ENCODE assay signal across 15 cellular contexts in the genomic region with DNA sequence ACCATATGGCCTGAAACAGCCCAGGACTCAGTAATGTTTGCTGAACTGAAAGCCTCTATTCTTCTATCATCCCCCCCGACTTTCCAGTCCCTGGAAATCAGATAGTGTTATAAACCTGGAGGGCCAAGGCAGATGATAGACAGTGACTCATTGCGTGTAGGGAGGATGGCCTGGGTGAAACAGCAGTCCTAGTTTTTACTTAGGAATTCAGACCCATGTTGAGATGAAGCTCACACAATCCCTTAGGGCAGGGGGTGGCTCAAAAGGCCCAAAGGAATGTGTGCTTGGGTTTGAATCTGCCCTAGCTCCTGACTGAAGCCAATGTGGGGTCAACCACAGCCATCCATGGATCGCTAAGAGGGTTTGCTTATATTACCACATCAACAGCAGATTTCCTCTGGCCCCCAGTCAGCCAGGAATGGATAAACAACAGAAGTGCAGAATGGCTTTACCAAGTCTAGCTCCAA. TPM values are rescaled to one million over a fixed set of nuclear protein-coding genes. Genes with fewer than 3 reads are reported as not detected.
DNase-seq lines count a peak whose midpoint lies in the region; TF ChIP-seq lines count a peak whose summit lies in the region.
"Had no signal": no experiment of that assay in that cellular context is flagged by ENCODE, and none has a peak within 500 bp of the region (broad histone marks: within the 10 kb centered on the region; RNA-seq: fewer than 3 reads in every experiment).

No MANE protein-coding gene starts in this region.

- 60 to 78% methylated on average over 3 of the region's 3 CpGs for WGBS in tibial nerve, 2 donors

- no peak for TF ChIP-seq CTCF in osteocyte (IDR thresholded peaks at IDR 0.05)
- no peak for TF ChIP-seq CTCF in tibial nerve (IDR thresholded peaks at IDR 0.05)

- peaks cover 0 to 11% (median 5%) of the 10 kb centered on the region in 4 donors for H3K4me1 ChIP-seq in tibial nerve
- H3K4me1 ChIP-seq: esophagus squamous epithelium had no signal

- TF ChIP-seq POLR2A in tibial nerve (IDR thresholded peaks at IDR 0.05) = no peak

- H3K27ac ChIP-seq in tibial nerve = no peak overlapping the region
- H3K27ac ChIP-seq: esophagus squamous epithelium, KMS-11 had no signal

- H3K4me3 Mint-ChIP-seq in osteocyte (ENCODE audit: unreplicated experiment) = peak overlapping the region; percentile 31
- H3K4me3 Mint-ChIP-seq: T-helper 1 cell treated with Interleukin-12 subunit alpha and Interleukin-12 subunit beta and Interleukin-4 antibody, amounts not matched to agents 30 μg/mL and 1 μg/mL, for 36 hours had no signal

- no peak overlapping the region for H3K4me3 ChIP-seq in tibial nerve
- H3K4me3 ChIP-seq: esophagus squamous epithelium had no signal

- peak overlapping the region; percentile 88 for H3K27ac Mint-ChIP-seq in osteocyte (ENCODE audit: unreplicated experiment)
- H3K27ac Mint-ChIP-seq: T-helper 1 cell treated with Interleukin-12 subunit alpha and Interleukin-12 subunit beta and Interleukin-4 antibody, amounts not matched to agents 30 μg/mL and 1 μg/mL, for 36 hours had no signal

- DNase-seq in ELR (ENCODE audit: low read depth) (peak; percentile 100), OCI-M1 (lab: John Stamatoyannopoulos, UW) (peak; percentile 35), dedifferentiated amniotic fluid mesenchymal stem cell (ENCODE audit: extremely low spot score) (peak; percentile 76), osteocyte (ENCODE audit: extremely low spot score, unreplicated experiment) (peak; percentile 88), RKO (ENCODE audit: low spot score) (no peak), SHP77 (lab: John Stamatoyannopoulos, UW) (no peak), tibial nerve (ENCODE audit: low spot score in 2 of 2) (no peak), mesenteric fat pad (ENCODE audit: low spot score) (no peak)
- DNase-seq: anterior cingulate cortex, DMS153, esophagus squamous epithelium, NCI-H524 treated with DMSO at 0.1 percent for 48 hours, retina had no signal

- H3K27me3 ChIP-seq in tibial nerve = no peaks in the 10 kb centered on the region
- H3K27me3 ChIP-seq: esophagus squamous epithelium had no signal

- H3K36me3 ChIP-seq in tibial nerve = no peaks in the 10 kb centered on the region
- H3K36me3 ChIP-seq: esophagus squamous epithelium had no signal

- H3K9me3 Mint-ChIP-seq in osteocyte (ENCODE audit: unreplicated experiment) = no peaks in the 10 kb centered on the region
- H3K9me3 Mint-ChIP-seq: T-helper 1 cell treated with Interleukin-12 subunit alpha and Interleukin-12 subunit beta and Interleukin-4 antibody, amounts not matched to agents 30 μg/mL and 1 μg/mL, for 36 hours had no signal

- no peaks in the 10 kb centered on the region for H3K36me3 Mint-ChIP-seq in osteocyte (ENCODE audit: unreplicated experiment)

- no peak for TF ChIP-seq EP300 in tibial nerve (IDR thresholded peaks at IDR 0.05)

- no peaks in the 10 kb centered on the region for H3K9me3 ChIP-seq in tibial nerve
- H3K9me3 ChIP-seq: esophagus squamous epithelium had no signal

- H3K27me3 Mint-ChIP-seq in osteocyte (ENCODE audit: unreplicated experiment) = no peaks in the 10 kb centered on the region

- peaks cover 66% of the 10 kb centered on the region for H3K4me1 Mint-ChIP-seq in osteocyte (ENCODE audit: unreplicated experiment)

RNA-seq across cellular contexts. Expression of a gene that starts 22.7 kb away (rescaled TPM):
- total RNA-seq in osteocyte = 594 TPM in 2 replicates
- total RNA-seq in tibial nerve = 1,000 to 10,000 TPM in 2 of 4 donors, 100 to 1,000 TPM in 2; 666 to 1,189 (median 889) TPM
- 354 TPM for total RNA-seq in mesenteric fat pad

RNA-seq across cellular contexts. Expression of a gene that starts 43.9 kb away (rescaled TPM):
- total RNA-seq in osteocyte = 0.37 and 0.56 TPM in 2 replicates
- 1 to 10 TPM in 2 of 4 donors, under 1 TPM in 1, not detected in 1; 0.30 to 2.6 (median 1.4) TPM for total RNA-seq in tibial nerve
- not detected for total RNA-seq in mesenteric fat pad
- total RNA-seq: esophagus squamous epithelium had no signal

Comparison
In these comparisons a context has a peak if more than half of its experiments do, and no peak if none do; other contexts are left out.
1. DNase-seq: peak in ELR (single experiment), OCI-M1 (single experiment), dedifferentiated amniotic fluid mesenchymal stem cell (single experiment) and osteocyte (single experiment); none in RKO (single experiment), SHP77 (0 of 2), tibial nerve (0 of 2) and mesenteric fat pad (single experiment).